In genomic region chr11:72985645-72986044, GRCh38 we compare ENCODE assay signal across 18 cellular contexts.
DNase-seq lines count a peak whose midpoint lies in the region; ATAC-seq, FAIRE-seq and TF ChIP-seq lines count a peak whose summit lies in the region.
"Had no signal": no experiment of that assay in that cellular context is flagged by ENCODE, and none has a peak within 500 bp of the region (broad histone marks: within the 10 kb centered on the region; RNA-seq: fewer than 3 reads in every experiment).

No MANE protein-coding gene starts in this region.

- no peaks in the 10 kb centered on the region for H4K20me1 ChIP-seq in K562 (replicated peaks; ENCODE audit: control insufficient read depth, insufficient read depth, low read length)

- TF ChIP-seq POLR2A in K562 (conservative IDR thresholded peaks at IDR 0.05): no peak

- H3K27ac ChIP-seq in A673 (ENCODE audit: low read depth, low read length, poor library complexity, severe bottlenecking) (peak overlapping the region; percentile 22), K562 (ENCODE audit: extremely low read depth, low read depth, low read length) (no peak overlapping the region), iPS-20b (ENCODE audit: low read length) (no peak overlapping the region)
- H3K27ac ChIP-seq: esophagus muscularis mucosa, HL-60, suprapubic skin, WERI-Rb-1 had no signal

- in situ Hi-C loops in K562 (cut with MboI): no loop called here

- H3K27me3 ChIP-seq in A673 (replicated peaks; ENCODE audit: insufficient read depth, low read depth, low read length, poor library complexity) (no peaks in the 10 kb centered on the region), K562 (ENCODE audit: control insufficient read depth in 2 of 2, insufficient read depth in 2 of 2, low read length in 2 of 2) (no peaks in the 10 kb centered on the region), iPS-20b (ENCODE audit: insufficient read depth, low read length) (no peaks in the 10 kb centered on the region)
- H3K27me3 ChIP-seq: esophagus muscularis mucosa, suprapubic skin had no signal

- peak overlapping the region in 2 of 3 donors; percentile 73 for H3K27ac Mint-ChIP-seq in IgD-negative memory B cell
- H3K27ac Mint-ChIP-seq: activated naive CD4-positive, alpha-beta T cell treated with anti-CD3 and anti-CD28 coated beads, Interleukin-2, amount 50 U/mL, for 24 hours had no signal

- H3K79me2 ChIP-seq in K562 (ENCODE audit: control insufficient read depth, insufficient read depth, low read length): no peaks in the 10 kb centered on the region

- no peaks in the 10 kb centered on the region for H3K4me1 ChIP-seq in A673 (ENCODE audit: insufficient read depth, low read length, poor library complexity, severe bottlenecking)
- no peaks in the 10 kb centered on the region for H3K4me1 ChIP-seq in K562 (replicated peaks in 1 of 2; ENCODE audit: control insufficient read depth in 2 of 2, insufficient read depth in 2 of 2, low read length in 2 of 2)
- peaks cover 10% of the 10 kb centered on the region; the same call in 1 of the 2 replicates for H3K4me1 ChIP-seq in iPS-20b (ENCODE audit: insufficient read depth, low read length)
- H3K4me1 ChIP-seq: suprapubic skin had no signal

- H3K9me1 ChIP-seq in K562 (ENCODE audit: control insufficient read depth, insufficient read depth, low read length): no peaks in the 10 kb centered on the region

- ATAC-seq in K562 (no peak), GM21723 (IDR thresholded peaks at IDR 0.05; ENCODE audit: unreplicated experiment) (no peak)
- ATAC-seq: HCT116 had no signal

- intact Hi-C loops in A673 (cut with micrococcal nuclease; ENCODE audit: unreplicated experiment) (no loop called here), K562 (cut with micrococcal nuclease) (no loop called here)

- no peaks in the 10 kb centered on the region for H3K9me3 Mint-ChIP-seq in IgD-negative memory B cell
- H3K9me3 Mint-ChIP-seq: activated naive CD4-positive, alpha-beta T cell treated with anti-CD3 and anti-CD28 coated beads, Interleukin-2, amount 50 U/mL, for 24 hours had no signal

- no peak overlapping the region for H3K4me2 ChIP-seq in K562 (ENCODE audit: insufficient read depth, low read length)

- peaks cover 6% of the 10 kb centered on the region for H3K36me3 ChIP-seq in A673 (ENCODE audit: insufficient read depth, low read length, poor library complexity, severe bottlenecking)
- H3K36me3 ChIP-seq in K562 (ENCODE audit: control insufficient read depth, insufficient read depth, low read length): no peaks in the 10 kb centered on the region
- no peaks in the 10 kb centered on the region for H3K36me3 ChIP-seq in iPS-20b (ENCODE audit: insufficient read depth, low read depth, low read length)

- CTCF ChIA-PET in A673 (lab: Charles Lee) (no interaction called here), K562 (lab: Yijun Ruan, JAX; ENCODE audit: low intra/inter-chr PET ratio) (no interaction called here)

- no peaks in the 10 kb centered on the region for H3K9me3 ChIP-seq in A673 (ENCODE audit: low read depth, low read length, poor library complexity, severe bottlenecking)
- no peaks in the 10 kb centered on the region for H3K9me3 ChIP-seq in K562 (replicated peaks; ENCODE audit: control insufficient read depth, insufficient read depth, low read depth, low read length)
- no peaks in the 10 kb centered on the region for H3K9me3 ChIP-seq in iPS-20b (ENCODE audit: insufficient read depth, low read depth, low read length)
- H3K9me3 ChIP-seq: esophagus muscularis mucosa, suprapubic skin had no signal

- POLR2A ChIA-PET in A673 (lab: Charles Lee; ENCODE audit: low non-redundant PET): no interaction called here
- POLR2A ChIA-PET in K562 (lab: Yijun Ruan, JAX): interaction anchor here (0.6 kb wide), 1 partner anchor 92 kb away, joined by 4 read pairs; no protein-coding TSS in a partner anchor

- no peak for TF ChIP-seq EP300 in K562 (IDR thresholded peaks at IDR 0.05; ENCODE audit: low read length)

- H2AFZ ChIP-seq in K562 (ENCODE audit: low read depth, low read length): no peak overlapping the region

- peak; percentile 59 for FAIRE-seq in K562 (lab: Jason Lieb, UNC)

- BruUV-seq in A673 (replicated peaks; lab: Mats Ljungman, UMichigan) (no TSS peak), K562 (replicated peaks; lab: Mats Ljungman, UMichigan) (no TSS peak)

- H3K4me1 Mint-ChIP-seq in IgD-negative memory B cell: peaks cover 39 to 55% (median 46%) of the 10 kb centered on the region in 3 donors

- H3K4me3 ChIP-seq in A673 (ENCODE audit: low read depth, low read length, poor library complexity, severe bottlenecking): no peak overlapping the region
- no peak overlapping the region for H3K4me3 ChIP-seq in K562
- no peak overlapping the region for H3K4me3 ChIP-seq in iPS-20b (ENCODE audit: low read length)
- H3K4me3 ChIP-seq: esophagus muscularis mucosa, lung, suprapubic skin had no signal

- peaks cover 11% of the 10 kb centered on the region for H3K36me3 Mint-ChIP-seq in IgD-negative memory B cell

- DNase-seq in A673 (ENCODE audit: low spot score) (no peak), K562 (ENCODE audit: extremely low read depth in 1 of 4, low spot score in 3 of 4) (no peak), HCEC 1CT (no peak)
- DNase-seq in stimulated activated CD4-positive, alpha-beta T cell treated with anti-CD3 and anti-CD28 coated beads, Interleukin-4, amount 100 ng/mL, for 4 hours: no peak
- DNase-seq in stimulated activated CD4-positive, alpha-beta T cell treated with anti-CD3 and anti-CD28 coated beads, Interleukin-2, amount 100 ng/mL, for 48 hours: no peak
- DNase-seq: activated CD8-positive, alpha-beta memory T cell treated with anti-CD3 and anti-CD28 coated beads, Interleukin-2, amount 50 U/mL, for 4 hours; cerebellar nuclear complex; NCI-H2227 treated with DMSO at 0.1 percent for 48 hours; WERI-Rb-1 had no signal

- TF ChIP-seq CTCF in A673 (conservative IDR thresholded peaks at IDR 0.05; ENCODE audit: low read depth, low read length) (no peak), K562 (IDR thresholded peaks at IDR 0.05 in 2 of 3, conservative IDR thresholded peaks at IDR 0.05 in 1 of 3; ENCODE audit: insufficient read depth in 2 of 3, low read depth in 1 of 3, low read length in 3 of 3) (no peak)

- no peak for TF ChIP-seq RAD21 in K562 (CRISPR knock-in tag; conservative IDR thresholded peaks at IDR 0.05 in 1 of 2, IDR thresholded peaks at IDR 0.05 in 1 of 2)

- no peak overlapping the region for H3K4me3 Mint-ChIP-seq in IgD-negative memory B cell
- H3K4me3 Mint-ChIP-seq: activated naive CD4-positive, alpha-beta T cell treated with anti-CD3 and anti-CD28 coated beads, Interleukin-2, amount 50 U/mL, for 24 hours had no signal

- H3K27me3 Mint-ChIP-seq in IgD-negative memory B cell: no peaks in the 10 kb centered on the region
- H3K27me3 Mint-ChIP-seq: activated naive CD4-positive, alpha-beta T cell treated with anti-CD3 and anti-CD28 coated beads, Interleukin-2, amount 50 U/mL, for 24 hours had no signal

- H3K9ac ChIP-seq in K562 (ENCODE audit: insufficient read depth in 1 of 2, low read depth in 2 of 2, low read length in 2 of 2): no peak overlapping the region
- H3K9ac ChIP-seq in iPS-20b (ENCODE audit: low read depth, low read length): peak overlapping the region; percentile 53

TF ChIP-seq in K562, 482 proteins besides CTCF, POLR2A, EP300 and RAD21:
- TF ChIP-seq FOXA3 (CRISPR knock-in tag; conservative IDR thresholded peaks at IDR 0.05 in 1 of 2, IDR thresholded peaks at IDR 0.05 in 1 of 2): peak in 1 of 2 experiments; percentile 74; a peak in 2 of 4 replicates
- no peak for TF ChIP-seq PHF8 (IDR thresholded peaks at IDR 0.05; ENCODE audit: borderline replicate concordance, low read length)
- peak; percentile 31; the same call in 1 of the 2 replicates for TF ChIP-seq TAL1 (IDR thresholded peaks at IDR 0.05)
- TF ChIP-seq ARID1B (IDR thresholded peaks at IDR 0.05): peak; percentile 14; the same call in 1 of the 2 replicates
- no peak for TF ChIP-seq CEBPG (CRISPR knock-in tag; IDR thresholded peaks at IDR 0.05)
- peak in 1 of 2 experiments; percentile 60; a peak in 2 of 4 replicates for TF ChIP-seq CEBPG (tag; conservative IDR thresholded peaks at IDR 0.05 in 1 of 2, IDR thresholded peaks at IDR 0.05 in 1 of 2)
- peak; percentile 21; the same call in 1 of the 2 replicates for TF ChIP-seq LEF1 (IDR thresholded peaks at IDR 0.05)
- TF ChIP-seq MTA1 (IDR thresholded peaks at IDR 0.05; ENCODE audit: borderline replicate concordance): no peak
- peak; percentile 32; the same call in 1 of the 2 replicates for TF ChIP-seq ATF3 (IDR thresholded peaks at IDR 0.05)
- no peak for TF ChIP-seq ATF3 (CRISPR knock-in tag; conservative IDR thresholded peaks at IDR 0.05)
